In the genomic region with DNA sequence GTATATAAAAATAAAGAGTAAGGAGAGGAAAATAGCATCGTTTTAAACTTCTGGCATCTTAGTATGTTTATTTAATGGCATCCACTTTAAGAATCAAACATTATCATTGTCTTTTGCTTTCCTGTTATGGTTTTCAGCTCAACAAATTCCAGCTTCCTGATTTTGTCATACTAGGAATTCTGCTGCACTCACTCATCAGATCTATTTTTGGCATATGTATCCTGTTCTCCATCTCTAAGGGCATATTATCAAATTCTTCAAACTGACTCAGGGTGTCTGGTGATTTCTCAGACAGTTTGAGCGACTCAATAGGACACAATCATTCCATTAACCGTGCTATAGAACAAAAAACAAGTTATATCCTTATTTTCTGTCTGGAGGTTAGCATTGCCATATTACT, we compare ENCODE assay signal across 15 cellular contexts.
DNase-seq lines count a peak whose midpoint lies in the region; ATAC-seq and TF ChIP-seq lines count a peak whose summit lies in the region.
"Had no signal": no experiment of that assay in that cellular context is flagged by ENCODE, and none has a peak within 500 bp of the region (broad histone marks: within the 10 kb centered on the region; RNA-seq: fewer than 3 reads in every experiment).

No MANE protein-coding gene starts in this region.

- no peak overlapping the region for H3K27ac Mint-ChIP-seq in T-cell
- H3K27ac Mint-ChIP-seq: activated naive CD8-positive, alpha-beta T cell; dendritic cell treated with granulocyte-macrophage colony-stimulating factor and Interleukin-4, amounts not matched to agents 40 ng/mL and 50 ng/mL, for 4 days; natural killer cell; stimulated activated naive B cell treated with anti-CD40 and anti-IgM and Interleukin-4, amounts not matched to agents 10 μg/mL and 1 μg/mL and 100 μg/mL, for 72 hours had no signal

- H3K4me3 ChIP-seq in ascending aorta = no peak overlapping the region
- H3K4me3 ChIP-seq in fibroblast of villous mesenchyme (ENCODE audit: low read depth, low read length) = no peak overlapping the region
- H3K4me3 ChIP-seq: right lobe of liver had no signal

- no peak for ATAC-seq in GM21381 (IDR thresholded peaks at IDR 0.05; ENCODE audit: unreplicated experiment)
- no peak for ATAC-seq in T-cell (replicated peaks in 1 of 4)
- ATAC-seq: natural killer cell; right lobe of liver; stimulated activated naive B cell treated with anti-CD40 and anti-IgM and Interleukin-4, amounts not matched to agents 10 μg/mL and 1 μg/mL and 100 μg/mL, for 72 hours had no signal

- peaks cover 0 to 3% of the 10 kb centered on the region in 2 donors for H3K4me1 ChIP-seq in ascending aorta

- H3K27me3 ChIP-seq in ascending aorta = no peaks in the 10 kb centered on the region
- H3K27me3 ChIP-seq: right lobe of liver had no signal

- POLR2A ChIA-PET in T-cell (lab: Charles Lee) = no interaction called here

- H3K9me3 Mint-ChIP-seq in T-cell = no peaks in the 10 kb centered on the region
- H3K9me3 Mint-ChIP-seq: dendritic cell treated with granulocyte-macrophage colony-stimulating factor and Interleukin-4, amounts not matched to agents 40 ng/mL and 50 ng/mL, for 4 days; stimulated activated naive B cell treated with anti-CD40 and anti-IgM and Interleukin-4, amounts not matched to agents 10 μg/mL and 1 μg/mL and 100 μg/mL, for 72 hours had no signal

- CTCF ChIA-PET in T-cell (lab: Charles Lee) = no interaction called here

- H3K36me3 Mint-ChIP-seq in T-cell = no peaks in the 10 kb centered on the region
- H3K36me3 Mint-ChIP-seq: activated naive CD8-positive, alpha-beta T cell; natural killer cell; stimulated activated naive B cell treated with anti-CD40 and anti-IgM and Interleukin-4, amounts not matched to agents 10 μg/mL and 1 μg/mL and 100 μg/mL, for 72 hours had no signal

- no peak overlapping the region for H3K4me3 Mint-ChIP-seq in T-cell
- H3K4me3 Mint-ChIP-seq: activated naive CD8-positive, alpha-beta T cell; dendritic cell treated with granulocyte-macrophage colony-stimulating factor and Interleukin-4, amounts not matched to agents 40 ng/mL and 50 ng/mL, for 4 days; natural killer cell; stimulated activated naive B cell treated with anti-CD40 and anti-IgM and Interleukin-4, amounts not matched to agents 10 μg/mL and 1 μg/mL and 100 μg/mL, for 72 hours had no signal

- peak; percentile 60 for DNase-seq in GM04503 (ENCODE audit: low read depth)
- DNase-seq in ascending aorta (ENCODE audit: low spot score in 2 of 2) = no peak
- peak; percentile 39 for DNase-seq in fibroblast of villous mesenchyme (ENCODE audit: low read depth)
- DNase-seq in stromal cell of bone marrow (ENCODE audit: low read depth) = peak; percentile 59
- no peak for DNase-seq in cerebellar nuclear complex (lab: John Stamatoyannopoulos, UW)
- DNase-seq in OCI-M1 (lab: John Stamatoyannopoulos, UW) = no peak
- DNase-seq in T-cell = no peak
- DNase-seq: activated CD8-positive, alpha-beta memory T cell treated with anti-CD3 and anti-CD28 coated beads, Interleukin-2, amount 50 U/mL, for 48 hours; COR-L47; natural killer cell; right lobe of liver; stimulated activated naive B cell treated with anti-CD40 and anti-IgM and Interleukin-4, amounts not matched to agents 10 μg/mL and 1 μg/mL and 100 μg/mL, for 72 hours had no signal

- peaks cover 0 to 21% of the 10 kb centered on the region in 2 donors for H3K27me3 Mint-ChIP-seq in T-cell
- H3K27me3 Mint-ChIP-seq: activated naive CD8-positive, alpha-beta T cell; dendritic cell treated with granulocyte-macrophage colony-stimulating factor and Interleukin-4, amounts not matched to agents 40 ng/mL and 50 ng/mL, for 4 days; stimulated activated naive B cell treated with anti-CD40 and anti-IgM and Interleukin-4, amounts not matched to agents 10 μg/mL and 1 μg/mL and 100 μg/mL, for 72 hours had no signal

- H3K9me3 ChIP-seq in ascending aorta = no peaks in the 10 kb centered on the region
- H3K9me3 ChIP-seq: right lobe of liver had no signal

- H3K27ac ChIP-seq in ascending aorta = peak overlapping the region; percentile 30 to 63
- H3K27ac ChIP-seq: right lobe of liver had no signal

- H3K4me1 Mint-ChIP-seq in T-cell = no peaks in the 10 kb centered on the region
- H3K4me1 Mint-ChIP-seq: natural killer cell; stimulated activated naive B cell treated with anti-CD40 and anti-IgM and Interleukin-4, amounts not matched to agents 10 μg/mL and 1 μg/mL and 100 μg/mL, for 72 hours had no signal

- no peak for TF ChIP-seq CTCF in ascending aorta (IDR thresholded peaks at IDR 0.05)
- no peak for TF ChIP-seq CTCF in fibroblast of villous mesenchyme (IDR thresholded peaks at IDR 0.05; ENCODE audit: insufficient read depth, low read depth, low read length)

- intact Hi-C loops in ascending aorta (cut with DNase I) = loop anchor here (10.0 kb wide), 1 partner anchor 119 kb away; no protein-coding TSS in a partner anchor

- H3K36me3 ChIP-seq in ascending aorta = no peaks in the 10 kb centered on the region
- H3K36me3 ChIP-seq: right lobe of liver had no signal

Comparison
In these comparisons a context has a peak if more than half of its experiments do, and no peak if none do; other contexts are left out.
1. DNase-seq: peak in GM04503 (single experiment), fibroblast of villous mesenchyme (single experiment) and stromal cell of bone marrow (single experiment); none in ascending aorta (0 of 2), cerebellar nuclear complex (0 of 2), OCI-M1 (single experiment) and T-cell (0 of 34).